8 cellular contexts compared by ENCODE assay signal in the genomic region with DNA sequence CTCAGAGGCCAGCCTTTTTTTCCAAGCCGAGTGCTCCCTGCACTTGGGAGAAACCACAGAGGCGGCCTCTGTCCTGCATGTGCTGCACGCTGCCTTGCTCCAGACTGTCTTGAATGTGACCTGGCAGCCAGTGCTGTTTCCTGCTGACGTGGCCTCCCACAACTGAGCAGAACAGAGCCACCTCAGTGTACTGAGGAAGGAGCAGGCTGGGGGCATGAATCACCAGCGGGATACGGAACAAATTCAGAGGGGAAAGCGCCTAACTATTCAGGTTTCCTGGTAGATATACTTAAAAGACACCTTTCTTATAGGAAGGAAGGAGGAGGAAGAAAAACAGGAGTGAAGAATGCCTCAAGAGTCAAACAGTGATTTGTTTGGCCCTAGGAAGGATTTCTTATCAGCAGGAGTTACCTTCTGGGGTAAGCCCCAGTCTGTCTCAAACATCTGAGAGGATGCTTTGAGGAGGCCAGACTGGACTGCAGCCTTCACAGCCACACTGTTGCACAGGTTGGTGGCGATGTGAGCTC.
DNase-seq lines count a peak whose midpoint lies in the region; ATAC-seq, FAIRE-seq and TF ChIP-seq lines count a peak whose summit lies in the region.

No MANE protein-coding gene starts in this region.

- peak; percentile 97 for ATAC-seq in activated CD8-positive, alpha-beta T cell treated with anti-CD3 and anti-CD28 coated beads for 36 hours
- peak; percentile 72 to 81 for ATAC-seq in stimulated activated naive B cell treated with anti-CD40 and anti-IgM and Interleukin-4, amounts not matched to agents 10 μg/mL and 1 μg/mL and 100 μg/mL, for 72 hours (replicated peaks)
- no peak for ATAC-seq in GM18873 (IDR thresholded peaks at IDR 0.05; ENCODE audit: low FRiP score, unreplicated experiment)
- ATAC-seq in HG03280 (IDR thresholded peaks at IDR 0.05; ENCODE audit: unreplicated experiment): no peak

- H4K20me1 ChIP-seq in endothelial cell of umbilical vein (replicated peaks; ENCODE audit: control insufficient read depth, extremely low read depth, insufficient read depth, low read length): no peaks in the 10 kb centered on the region

- H3K27me3 ChIP-seq in HUES6 (ENCODE audit: control insufficient read depth, insufficient read depth, low read length) (no peaks in the 10 kb centered on the region), endothelial cell of umbilical vein (ENCODE audit: control insufficient read depth in 2 of 2, insufficient read depth in 2 of 2, low read length in 2 of 2) (no peaks in the 10 kb centered on the region), mucosa of rectum (ENCODE audit: control insufficient read depth in 2 of 2, insufficient read depth in 2 of 2, low read length in 2 of 2) (no peaks in the 10 kb centered on the region)

- H3K4me2 ChIP-seq in endothelial cell of umbilical vein (ENCODE audit: insufficient read depth, low read length): peak overlapping the region; percentile 60

- H3K27ac Mint-ChIP-seq in activated CD8-positive, alpha-beta T cell treated with anti-CD3 and anti-CD28 coated beads for 36 hours: no peak overlapping the region
- peak overlapping the region; percentile 0 for H3K27ac Mint-ChIP-seq in stimulated activated naive B cell treated with anti-CD40 and anti-IgM and Interleukin-4, amounts not matched to agents 10 μg/mL and 1 μg/mL and 100 μg/mL, for 72 hours

- peaks cover 66% of the 10 kb centered on the region for H3K4me1 ChIP-seq in HUES6 (ENCODE audit: control insufficient read depth, insufficient read depth, low read length)
- peaks cover 86% of the 10 kb centered on the region for H3K4me1 ChIP-seq in endothelial cell of umbilical vein (ENCODE audit: control insufficient read depth, extremely low read depth, insufficient read depth, low read length)
- peaks cover 12 to 23% of the 10 kb centered on the region in 2 donors for H3K4me1 ChIP-seq in mucosa of rectum (ENCODE audit: control insufficient read depth in 2 of 2, insufficient read depth in 2 of 2, low read length in 2 of 2)

- H3K36me3 ChIP-seq in HUES6 (ENCODE audit: control insufficient read depth, insufficient read depth, low read length): no peaks in the 10 kb centered on the region
- H3K36me3 ChIP-seq in endothelial cell of umbilical vein (ENCODE audit: control insufficient read depth in 2 of 2, extremely low read depth in 1 of 2, insufficient read depth in 2 of 2, low read length in 2 of 2): peaks cover 0 to 2% of the 10 kb centered on the region in 2 experiments
- H3K36me3 ChIP-seq in mucosa of rectum (ENCODE audit: control insufficient read depth in 2 of 2, insufficient read depth in 2 of 2, low read length in 2 of 2): no peaks in the 10 kb centered on the region

- no peak overlapping the region for H3K4me3 ChIP-seq in HUES6 (ENCODE audit: low read depth, low read length)
- H3K4me3 ChIP-seq in endothelial cell of umbilical vein (replicated peaks in 1 of 3; ENCODE audit: insufficient read depth in 1 of 3, low read depth in 1 of 3, low read length in 3 of 3): no peak overlapping the region
- no peak overlapping the region for H3K4me3 ChIP-seq in mucosa of rectum (ENCODE audit: low read length in 2 of 2)

- POLR2A ChIA-PET in activated CD8-positive, alpha-beta T cell treated with anti-CD3 and anti-CD28 coated beads for 36 hours (lab: Charles Lee): no interaction called here
- POLR2A ChIA-PET in endothelial cell of umbilical vein (lab: Charles Lee): interaction anchor here (1.3 kb wide), 1 partner anchor 13 kb away, joined by 3 read pairs; no protein-coding TSS in a partner anchor

- H3K9me3 Mint-ChIP-seq in activated CD8-positive, alpha-beta T cell treated with anti-CD3 and anti-CD28 coated beads for 36 hours: no peaks in the 10 kb centered on the region
- no peaks in the 10 kb centered on the region for H3K9me3 Mint-ChIP-seq in stimulated activated naive B cell treated with anti-CD40 and anti-IgM and Interleukin-4, amounts not matched to agents 10 μg/mL and 1 μg/mL and 100 μg/mL, for 72 hours

- no peaks in the 10 kb centered on the region for H3K36me3 Mint-ChIP-seq in activated CD8-positive, alpha-beta T cell treated with anti-CD3 and anti-CD28 coated beads for 36 hours (ENCODE audit: low read depth)
- H3K36me3 Mint-ChIP-seq in stimulated activated naive B cell treated with anti-CD40 and anti-IgM and Interleukin-4, amounts not matched to agents 10 μg/mL and 1 μg/mL and 100 μg/mL, for 72 hours: peaks cover 3 to 11% of the 10 kb centered on the region in 2 donors

- H3K9ac ChIP-seq in HUES6 (ENCODE audit: low read length): no peak overlapping the region
- peak overlapping the region; percentile 88 for H3K9ac ChIP-seq in endothelial cell of umbilical vein (replicated peaks; ENCODE audit: extremely low read depth, insufficient read depth, low read length)
- H3K9ac ChIP-seq in mucosa of rectum (ENCODE audit: low read depth in 1 of 2, low read length in 2 of 2): peak overlapping the region; percentile 34 to 54

- CTCF ChIA-PET in activated CD8-positive, alpha-beta T cell treated with anti-CD3 and anti-CD28 coated beads for 36 hours (lab: Charles Lee): interaction anchor here (0.7 to 1.1 kb wide), 2 partner anchors 178 to 289 kb away, joined by 3 read pairs; no protein-coding TSS in a partner anchor
- CTCF ChIA-PET in endothelial cell of umbilical vein (lab: Charles Lee): interaction anchor here (1.1 to 1.2 kb wide), 2 partner anchors 13 to 112 kb away, joined by 3 read pairs; no protein-coding TSS in a partner anchor

- dilution Hi-C loops in endothelial cell of umbilical vein (cut with MboI; ENCODE audit: extremely low pct_ligation_motif_present, low sequenced_read_pairs): no loop called here

- no peak for TF ChIP-seq CTCF in activated CD8-positive, alpha-beta T cell treated with anti-CD3 and anti-CD28 coated beads for 36 hours (IDR thresholded peaks at IDR 0.05)
- no peak for TF ChIP-seq CTCF in endothelial cell of umbilical vein (IDR thresholded peaks at IDR 0.05; ENCODE audit: extremely low read depth in 1 of 2, insufficient read depth in 1 of 2, low read depth in 1 of 2, low read length in 2 of 2)

- intact Hi-C loops in activated CD8-positive, alpha-beta T cell treated with anti-CD3 and anti-CD28 coated beads for 36 hours (cut with micrococcal nuclease): no loop called here
- intact Hi-C loops in endothelial cell of umbilical vein (cut with micrococcal nuclease): loop anchor here (1.0 to 2.0 kb wide), 4 partner anchors 11 to 112 kb away; no protein-coding TSS in a partner anchor

- peak; percentile 72 for TF ChIP-seq POLR2A in endothelial cell of umbilical vein (IDR thresholded peaks at IDR 0.05; ENCODE audit: low read depth, low read length)

- no peaks in the 10 kb centered on the region for H3K9me1 ChIP-seq in endothelial cell of umbilical vein (replicated peaks; ENCODE audit: control insufficient read depth, extremely low read depth, insufficient read depth, low read length)

- H3K4me3 Mint-ChIP-seq in activated CD8-positive, alpha-beta T cell treated with anti-CD3 and anti-CD28 coated beads for 36 hours: no peak overlapping the region
- no peak overlapping the region for H3K4me3 Mint-ChIP-seq in stimulated activated naive B cell treated with anti-CD40 and anti-IgM and Interleukin-4, amounts not matched to agents 10 μg/mL and 1 μg/mL and 100 μg/mL, for 72 hours

- H3K27ac ChIP-seq in HUES6 (ENCODE audit: low read depth, low read length): peak overlapping the region; percentile 24; the same call in 1 of the 2 replicates
- H3K27ac ChIP-seq in endothelial cell of umbilical vein (ENCODE audit: insufficient read depth, low read depth, low read length): peak overlapping the region; percentile 95
- peak overlapping the region; percentile 75 to 81 for H3K27ac ChIP-seq in mucosa of rectum (ENCODE audit: low read depth in 2 of 2, low read length in 2 of 2)

- H3K9me3 ChIP-seq in HUES6 (ENCODE audit: control insufficient read depth, insufficient read depth, low read depth, low read length) (no peaks in the 10 kb centered on the region), endothelial cell of umbilical vein (replicated peaks; ENCODE audit: control insufficient read depth, insufficient read depth, low read length) (no peaks in the 10 kb centered on the region), mucosa of rectum (ENCODE audit: control insufficient read depth in 2 of 2, low read length in 2 of 2) (no peaks in the 10 kb centered on the region)

- H3K4me1 Mint-ChIP-seq in activated CD8-positive, alpha-beta T cell treated with anti-CD3 and anti-CD28 coated beads for 36 hours (ENCODE audit: low read depth): peaks cover 33% of the 10 kb centered on the region
- H3K4me1 Mint-ChIP-seq in stimulated activated naive B cell treated with anti-CD40 and anti-IgM and Interleukin-4, amounts not matched to agents 10 μg/mL and 1 μg/mL and 100 μg/mL, for 72 hours: peaks cover 19 to 34% of the 10 kb centered on the region in 2 donors

- no peak overlapping the region for H2AFZ ChIP-seq in endothelial cell of umbilical vein (ENCODE audit: low read depth, low read length)

- BruUV-seq in endothelial cell of umbilical vein (replicated peaks; lab: Mats Ljungman, UMichigan): no TSS peak

- H3K79me2 ChIP-seq in endothelial cell of umbilical vein (ENCODE audit: control insufficient read depth, insufficient read depth, low read length): peaks cover 82% of the 10 kb centered on the region

- FAIRE-seq in GM19239 (lab: Jason Lieb, UNC): peak; percentile 73
- peak; percentile 94 for FAIRE-seq in endothelial cell of umbilical vein (lab: Jason Lieb, UNC)

- no peaks in the 10 kb centered on the region for H3K27me3 Mint-ChIP-seq in activated CD8-positive, alpha-beta T cell treated with anti-CD3 and anti-CD28 coated beads for 36 hours
- H3K27me3 Mint-ChIP-seq in stimulated activated naive B cell treated with anti-CD40 and anti-IgM and Interleukin-4, amounts not matched to agents 10 μg/mL and 1 μg/mL and 100 μg/mL, for 72 hours: peaks cover 8 to 17% of the 10 kb centered on the region in 2 donors

- no peak for DNase-seq in GM19239 (ENCODE audit: insufficient read length, low spot score)
- DNase-seq in activated CD8-positive, alpha-beta T cell treated with anti-CD3 and anti-CD28 coated beads for 36 hours: peak; percentile 63
- DNase-seq in endothelial cell of umbilical vein (ENCODE audit: low read depth, low spot score): peak; percentile 98
- no peak for DNase-seq in stimulated activated naive B cell treated with anti-CD40 and anti-IgM and Interleukin-4, amounts not matched to agents 10 μg/mL and 1 μg/mL and 100 μg/mL, for 72 hours

TF ChIP-seq in endothelial cell of umbilical vein, 7 proteins besides CTCF, POLR2A, EP300 and RAD21 (continues in another document):
- no peak for TF ChIP-seq EZH2 (IDR thresholded peaks at IDR 0.05; ENCODE audit: borderline replicate concordance, low read depth, low read length, severe bottlenecking)
- peak; percentile 95 for TF ChIP-seq MYC (IDR thresholded peaks at IDR 0.05; ENCODE audit: low read depth, low read length)
- peak; percentile 99 for TF ChIP-seq FOS (IDR thresholded peaks at IDR 0.05; ENCODE audit: borderline replicate concordance, insufficient read depth, low read length)
- TF ChIP-seq JUN (IDR thresholded peaks at IDR 0.05; ENCODE audit: borderline replicate concordance, insufficient read depth, insufficient read length, low read depth): peak; percentile 61
- TF ChIP-seq GATA2 (IDR thresholded peaks at IDR 0.05; ENCODE audit: insufficient read depth, insufficient read length, low read depth, low read length): peak; percentile 80

Comparison
In these comparisons a context has a peak if more than half of its experiments do, and no peak if none do; other contexts are left out.
1. DNase-seq: peak in activated CD8-positive, alpha-beta T cell treated with anti-CD3 and anti-CD28 coated beads for 36 hours (single experiment) and endothelial cell of umbilical vein (single experiment); none in GM19239 (single experiment) and stimulated activated naive B cell treated with anti-CD40 and anti-IgM and Interleukin-4, amounts not matched to agents 10 μg/mL and 1 μg/mL and 100 μg/mL, for 72 hours (single experiment).
2. H3K27ac ChIP-seq: peak in every context shown above with its lines; median percentile 95 in endothelial cell of umbilical vein; 78 in mucosa of rectum; 24 in HUES6.
3. ATAC-seq: peak in activated CD8-positive, alpha-beta T cell treated with anti-CD3 and anti-CD28 coated beads for 36 hours (single experiment) and stimulated activated naive B cell treated with anti-CD40 and anti-IgM and Interleukin-4, amounts not matched to agents 10 μg/mL and 1 μg/mL and 100 μg/mL, for 72 hours (2 of 2); none in GM18873 (single experiment) and HG03280 (single experiment).